10 cellular contexts compared by ENCODE assay signal in the genomic region with DNA sequence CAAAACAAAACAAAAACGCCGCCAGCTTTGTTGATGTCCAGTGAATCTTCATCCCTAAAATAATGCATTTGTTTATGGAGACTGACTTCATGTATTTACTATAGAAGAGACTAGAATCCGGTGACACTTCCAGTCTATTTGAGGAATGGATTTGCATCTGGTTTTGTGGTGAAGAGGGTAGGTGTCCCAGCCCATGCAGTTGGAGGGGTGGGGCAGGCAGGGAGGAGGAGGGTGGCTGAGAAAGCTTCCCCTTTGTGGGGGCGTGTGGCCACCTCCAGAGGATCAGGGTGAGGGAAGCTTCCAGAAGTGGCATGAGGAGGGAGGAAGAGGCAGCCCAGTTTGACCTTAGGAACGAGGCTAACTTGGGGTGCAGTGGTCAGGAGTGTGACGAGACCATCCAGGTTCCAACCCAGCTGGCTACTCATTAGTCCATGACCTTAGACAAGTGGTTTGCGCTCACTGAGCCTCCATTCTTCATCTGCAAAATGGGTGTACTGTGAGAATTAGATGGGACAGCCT.
DNase-seq lines count a peak whose midpoint lies in the region; ATAC-seq and TF ChIP-seq lines count a peak whose summit lies in the region.
"Had no signal": no experiment of that assay in that cellular context is flagged by ENCODE, and none has a peak within 500 bp of the region (broad histone marks: within the 10 kb centered on the region; RNA-seq: fewer than 3 reads in every experiment).

No MANE protein-coding gene starts in this region.

- H3K9me3 ChIP-seq in transverse colon = no peaks in the 10 kb centered on the region

- H3K9me3 Mint-ChIP-seq in activated T-cell treated with anti-CD3 and anti-CD28 coated beads, Interleukin-2, amount 50 U/mL, for 72 hours = no peaks in the 10 kb centered on the region
- H3K9me3 Mint-ChIP-seq in dendritic cell treated with granulocyte-macrophage colony-stimulating factor and Interleukin-4, amounts not matched to agents 40 ng/mL and 50 ng/mL, for 4 days = no peaks in the 10 kb centered on the region
- no peaks in the 10 kb centered on the region for H3K9me3 Mint-ChIP-seq in activated naive CD8-positive, alpha-beta T cell treated with anti-CD3 and anti-CD28 coated beads, Interleukin-2, amount 50 U/mL, for 24 hours

- DNase-seq in activated T-cell treated with anti-CD3 and anti-CD28 coated beads, Interleukin-2, amount 50 U/mL, for 72 hours = no peak
- DNase-seq in activated T-cell treated with anti-CD3 and anti-CD28 coated beads, Interleukin-2, amount 50 U/mL, for 48 hours = no peak
- no peak for DNase-seq in transverse colon
- DNase-seq in stimulated activated CD4-positive, alpha-beta T cell treated with anti-CD3 and anti-CD28 coated beads, Interleukin-15, amount 100 ng/mL, for 24 hours = no peak
- no peak for DNase-seq in activated naive CD8-positive, alpha-beta T cell treated with anti-CD3 and anti-CD28 coated beads, Interleukin-2, amount 50 U/mL, for 24 hours
- DNase-seq: midbrain had no signal

- in situ Hi-C loops in transverse colon (cut with MboI; ENCODE audit: low pct_ligation_motif_present in 1 of 4, low pct_unique_long_range_greater_than_20kb in 1 of 4, low sequenced_read_pairs in 3 of 4) = no loop called here

- no peaks in the 10 kb centered on the region for H3K27me3 ChIP-seq in transverse colon

- 52 to 71% methylated on average over 5 to 7 of the region's 7 CpGs for WGBS in transverse colon (ENCODE audit: low coverage in 1 of 2), 2 donors

- H3K4me1 ChIP-seq in transverse colon = peaks cover 12 to 29% (median 16%) of the 10 kb centered on the region in 4 donors

- TF ChIP-seq CTCF in transverse colon (IDR thresholded peaks at IDR 0.05) = no peak

- H3K36me3 ChIP-seq in transverse colon = no peaks in the 10 kb centered on the region

- peaks cover 0 to 1% of the 10 kb centered on the region in 2 donors for H3K36me3 Mint-ChIP-seq in activated T-cell treated with anti-CD3 and anti-CD28 coated beads, Interleukin-2, amount 50 U/mL, for 72 hours (ENCODE audit: insufficient read depth in 2 of 2)
- H3K36me3 Mint-ChIP-seq in dendritic cell treated with granulocyte-macrophage colony-stimulating factor and Interleukin-4, amounts not matched to agents 40 ng/mL and 50 ng/mL, for 4 days (ENCODE audit: low read depth) = peaks cover 47% of the 10 kb centered on the region
- no peaks in the 10 kb centered on the region for H3K36me3 Mint-ChIP-seq in activated naive CD8-positive, alpha-beta T cell treated with anti-CD3 and anti-CD28 coated beads, Interleukin-2, amount 50 U/mL, for 24 hours (ENCODE audit: low read depth)
- H3K36me3 Mint-ChIP-seq: activated naive CD8-positive, alpha-beta T cell had no signal

- no peak for ATAC-seq in activated T-cell treated with anti-CD3 and anti-CD28 coated beads, Interleukin-2, amount 50 U/mL, for 72 hours (replicated peaks in 1 of 2)
- ATAC-seq in HG03354 (IDR thresholded peaks at IDR 0.05; ENCODE audit: poor library complexity, severe bottlenecking, unreplicated experiment) (peak; percentile 77), SK-N-SH treated with all-trans-retinoic acid at 6 μM for 48 hours (no peak)
- ATAC-seq in activated naive CD8-positive, alpha-beta T cell treated with anti-CD3 and anti-CD28 coated beads, Interleukin-2, amount 50 U/mL, for 24 hours = no peak

- peaks cover 6% of the 10 kb centered on the region for H3K4me1 Mint-ChIP-seq in activated T-cell treated with anti-CD3 and anti-CD28 coated beads, Interleukin-2, amount 50 U/mL, for 72 hours (ENCODE audit: low read depth)
- H3K4me1 Mint-ChIP-seq in dendritic cell treated with granulocyte-macrophage colony-stimulating factor and Interleukin-4, amounts not matched to agents 40 ng/mL and 50 ng/mL, for 4 days (ENCODE audit: low read depth) = peaks cover 81% of the 10 kb centered on the region
- H3K4me1 Mint-ChIP-seq in activated naive CD8-positive, alpha-beta T cell treated with anti-CD3 and anti-CD28 coated beads, Interleukin-2, amount 50 U/mL, for 24 hours = peaks cover 24% of the 10 kb centered on the region

- no peak overlapping the region for H3K4me3 ChIP-seq in transverse colon

- peak overlapping the region; percentile 26 for H3K27ac Mint-ChIP-seq in activated T-cell treated with anti-CD3 and anti-CD28 coated beads, Interleukin-2, amount 50 U/mL, for 72 hours
- peak overlapping the region; percentile 51 for H3K27ac Mint-ChIP-seq in dendritic cell treated with granulocyte-macrophage colony-stimulating factor and Interleukin-4, amounts not matched to agents 40 ng/mL and 50 ng/mL, for 4 days
- no peak overlapping the region for H3K27ac Mint-ChIP-seq in activated naive CD8-positive, alpha-beta T cell treated with anti-CD3 and anti-CD28 coated beads, Interleukin-2, amount 50 U/mL, for 24 hours
- H3K27ac Mint-ChIP-seq: activated naive CD8-positive, alpha-beta T cell had no signal

- intact Hi-C loops in dendritic cell treated with granulocyte-macrophage colony-stimulating factor and Interleukin-4, amounts not matched to agents 40 ng/mL and 50 ng/mL, for 4 days (cut with micrococcal nuclease) = no loop called here
- intact Hi-C loops in transverse colon (cut with DNase I; ENCODE audit: low total_unique reads) = no loop called here

- no peak for TF ChIP-seq POLR2A in transverse colon (IDR thresholded peaks at IDR 0.05)

- H3K27me3 Mint-ChIP-seq in activated T-cell treated with anti-CD3 and anti-CD28 coated beads, Interleukin-2, amount 50 U/mL, for 72 hours (ENCODE audit: low read depth) = no peaks in the 10 kb centered on the region
- no peaks in the 10 kb centered on the region for H3K27me3 Mint-ChIP-seq in dendritic cell treated with granulocyte-macrophage colony-stimulating factor and Interleukin-4, amounts not matched to agents 40 ng/mL and 50 ng/mL, for 4 days
- H3K27me3 Mint-ChIP-seq in activated naive CD8-positive, alpha-beta T cell treated with anti-CD3 and anti-CD28 coated beads, Interleukin-2, amount 50 U/mL, for 24 hours = no peaks in the 10 kb centered on the region
- H3K27me3 Mint-ChIP-seq: activated naive CD8-positive, alpha-beta T cell had no signal

- no peak for TF ChIP-seq EP300 in transverse colon (IDR thresholded peaks at IDR 0.05; ENCODE audit: low read depth)

- H3K4me3 Mint-ChIP-seq in activated T-cell treated with anti-CD3 and anti-CD28 coated beads, Interleukin-2, amount 50 U/mL, for 72 hours = no peak overlapping the region
- H3K4me3 Mint-ChIP-seq in dendritic cell treated with granulocyte-macrophage colony-stimulating factor and Interleukin-4, amounts not matched to agents 40 ng/mL and 50 ng/mL, for 4 days = no peak overlapping the region
- H3K4me3 Mint-ChIP-seq in activated naive CD8-positive, alpha-beta T cell treated with anti-CD3 and anti-CD28 coated beads, Interleukin-2, amount 50 U/mL, for 24 hours = no peak overlapping the region
- H3K4me3 Mint-ChIP-seq: activated naive CD8-positive, alpha-beta T cell had no signal

- H3K27ac ChIP-seq in transverse colon = peak overlapping the region; percentile 27 to 66 (median 62)

TF ChIP-seq in SK-N-SH treated with all-trans-retinoic acid at 6 μM for 48 hours, 23 proteins besides CTCF, POLR2A, EP300 and RAD21:
- TF ChIP-seq ESRRG (CRISPR knock-in tag; IDR thresholded peaks at IDR 0.05) (no peak), ZC3H10 (CRISPR knock-in tag; IDR thresholded peaks at IDR 0.05) (no peak), ZNF565 (CRISPR knock-in tag; conservative IDR thresholded peaks at IDR 0.05; ENCODE audit: low read depth) (no peak), ZNF8 (CRISPR knock-in tag; IDR thresholded peaks at IDR 0.05) (no peak), ZFP3 (CRISPR knock-in tag; IDR thresholded peaks at IDR 0.05) (no peak)
- TF ChIP-seq, protein P1, sequence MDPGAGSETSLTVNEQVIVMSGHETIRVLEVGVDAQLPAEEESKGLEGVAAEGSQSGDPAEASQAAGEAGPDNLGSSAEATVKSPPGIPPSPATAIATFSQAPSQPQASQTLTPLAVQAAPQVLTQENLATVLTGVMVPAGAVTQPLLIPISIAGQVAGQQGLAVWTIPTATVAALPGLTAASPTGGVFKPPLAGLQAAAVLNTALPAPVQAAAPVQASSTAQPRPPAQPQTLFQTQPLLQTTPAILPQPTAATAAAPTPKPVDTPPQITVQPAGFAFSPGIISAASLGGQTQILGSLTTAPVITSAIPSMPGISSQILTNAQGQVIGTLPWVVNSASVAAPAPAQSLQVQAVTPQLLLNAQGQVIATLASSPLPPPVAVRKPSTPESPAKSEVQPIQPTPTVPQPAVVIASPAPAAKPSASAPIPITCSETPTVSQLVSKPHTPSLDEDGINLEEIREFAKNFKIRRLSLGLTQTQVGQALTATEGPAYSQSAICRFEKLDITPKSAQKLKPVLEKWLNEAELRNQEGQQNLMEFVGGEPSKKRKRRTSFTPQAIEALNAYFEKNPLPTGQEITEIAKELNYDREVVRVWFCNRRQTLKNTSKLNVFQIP (CRISPR knock-in tag; IDR thresholded peaks at IDR 0.05; ENCODE audit: borderline replicate concordance, low read depth) = no peak
